In genomic region chr19:22263121-22263520, GRCh38 we compare ENCODE assay signal across 39 cellular contexts. TPM values are rescaled to one million over a fixed set of nuclear protein-coding genes. Genes with fewer than 3 reads are reported as not detected.
"Had no signal": no experiment of that assay in that cellular context is flagged by ENCODE, and none has a peak within 500 bp of the region (broad histone marks: within the 10 kb centered on the region; RNA-seq: fewer than 3 reads in every experiment).

No MANE protein-coding gene starts in this region.

- H3K27me3 ChIP-seq: adrenal gland, body of pancreas, brain microvascular endothelial cell, breast epithelium, cardiac muscle cell had no signal

- H3K9me3 ChIP-seq: adrenal gland, body of pancreas had no signal

- H3K27me3 Mint-ChIP-seq: activated B cell treated with CpG ODN at 0.5 μM for 24 hours; activated CD4-positive, alpha-beta memory T cell treated with anti-CD3 and anti-CD28 coated beads for 36 hours; activated CD4-positive, alpha-beta T cell treated with anti-CD3 and anti-CD28 coated beads, Interleukin-2, amount 10 ng/mL, durations not matched to agents 24 days and 14 days; activated CD8-positive, alpha-beta T cell treated with anti-CD3 and anti-CD28 coated beads for 36 hours; activated T-helper 17 cell treated with anti-CD3 and anti-CD28 coated beads, Interleukin-2, amount 50 U/mL, for 72 hours; central memory CD8-positive, alpha-beta T cell had no signal

- H3K27ac Mint-ChIP-seq: activated B cell treated with CpG ODN at 0.5 μM for 24 hours; activated CD4-positive, alpha-beta memory T cell treated with anti-CD3 and anti-CD28 coated beads for 36 hours; activated CD4-positive, alpha-beta T cell treated with anti-CD3 and anti-CD28 coated beads, Interleukin-2, amount 10 ng/mL, durations not matched to agents 24 days and 14 days; activated CD8-positive, alpha-beta T cell treated with anti-CD3 and anti-CD28 coated beads for 36 hours; activated naive CD4-positive, alpha-beta T cell treated with anti-CD3 and anti-CD28 coated beads for 36 hours; activated naive CD4-positive, alpha-beta T cell treated with anti-CD3 and anti-CD28 coated beads, Interleukin-2, amount 50 U/mL, for 72 hours; activated naive CD8-positive, alpha-beta T cell treated with anti-CD3 and anti-CD28 coated beads for 36 hours; activated T-cell treated with anti-CD3 and anti-CD28 coated beads, Interleukin-2, amount 50 U/mL, for 72 hours; activated T-helper 1 cell treated with anti-CD3 and anti-CD28 coated beads, Interleukin-12 subunit alpha, Interleukin-12 subunit beta, Interleukin-2, Interleukin-4 antibody, amounts not matched to agents 30 ng/mL and 10 ng/mL and 1 ng/mL, durations not matched to agents 14 hours and 24 hours and 36 hours; activated T-helper 17 cell treated with anti-CD3 and anti-CD28 coated beads, Interleukin-2, amount 50 U/mL, for 72 hours; T-helper 1 cell treated with Interleukin-12 subunit alpha and Interleukin-12 subunit beta and Interleukin-4 antibody, amounts not matched to agents 30 μg/mL and 1 μg/mL, for 36 hours; T-helper 2 cell treated with Interferon-gamma antibody and Interleukin-4, amounts not matched to agents 5 μg/mL and 100 μg/mL, for 36 hours had no signal

- H3K4me3 Mint-ChIP-seq: activated B cell treated with CpG ODN at 0.5 μM for 24 hours; activated CD4-positive, alpha-beta memory T cell treated with anti-CD3 and anti-CD28 coated beads for 36 hours; activated CD4-positive, alpha-beta T cell treated with anti-CD3 and anti-CD28 coated beads, Interleukin-2, amount 10 ng/mL, durations not matched to agents 24 days and 14 days; activated CD8-positive, alpha-beta T cell treated with anti-CD3 and anti-CD28 coated beads for 36 hours; activated naive CD4-positive, alpha-beta T cell treated with anti-CD3 and anti-CD28 coated beads for 36 hours; activated naive CD8-positive, alpha-beta T cell treated with anti-CD3 and anti-CD28 coated beads for 36 hours; activated T-cell treated with anti-CD3 and anti-CD28 coated beads, Interleukin-2, amount 50 U/mL, for 4 hours; activated T-cell treated with anti-CD3 and anti-CD28 coated beads, Interleukin-2, amount 50 U/mL, for 72 hours; activated T-helper 1 cell treated with anti-CD3 and anti-CD28 coated beads, Interleukin-12 subunit alpha, Interleukin-12 subunit beta, Interleukin-2, Interleukin-4 antibody, amounts not matched to agents 30 ng/mL and 10 ng/mL and 1 ng/mL, durations not matched to agents 14 hours and 24 hours and 36 hours; activated T-helper 17 cell treated with anti-CD3 and anti-CD28 coated beads, Interleukin-2, amount 50 U/mL, for 72 hours; central memory CD8-positive, alpha-beta T cell; T-helper 1 cell treated with Interleukin-12 subunit alpha and Interleukin-12 subunit beta and Interleukin-4 antibody, amounts not matched to agents 30 μg/mL and 1 μg/mL, for 36 hours; T-helper 2 cell treated with Interferon-gamma antibody and Interleukin-4, amounts not matched to agents 5 μg/mL and 100 μg/mL, for 36 hours had no signal

- DNase-seq: activated B cell treated with CpG ODN at 0.5 μM for 24 hours; activated CD4-positive, alpha-beta memory T cell treated with anti-CD3 and anti-CD28 coated beads for 36 hours; activated CD4-positive, alpha-beta T cell treated with anti-CD3 and anti-CD28 coated beads for 4 hours; activated CD4-positive, alpha-beta T cell treated with anti-CD3 and anti-CD28 coated beads, Interleukin-2, amount 10 ng/mL, durations not matched to agents 24 days and 14 days; activated CD4-positive, alpha-beta T cell treated with anti-CD3 and anti-CD28 coated beads, Interleukin-2, amount 50 U/mL, for 4 hours; activated CD4-positive, CD25-positive, alpha-beta regulatory T cell treated with anti-CD3 and anti-CD28 coated beads, Interleukin-2, amount 50 U/mL, for 72 hours; activated CD8-positive, alpha-beta memory T cell treated with anti-CD3 and anti-CD28 coated beads, Interleukin-2, amount 50 U/mL, for 4 hours; activated CD8-positive, alpha-beta T cell treated with anti-CD3 and anti-CD28 coated beads for 36 hours; activated effector memory CD4-positive, alpha-beta T cell treated with anti-CD3 and anti-CD28 coated beads, Interleukin-2, amount 50 U/mL, for 16 hours; activated gamma-delta T cell treated with Interleukin-2 at 50 U/mL for 16 hours; activated naive CD4-positive, alpha-beta T cell; activated naive CD4-positive, alpha-beta T cell treated with anti-CD3 and anti-CD28 coated beads for 36 hours; activated naive CD4-positive, alpha-beta T cell treated with anti-CD3 and anti-CD28 coated beads, Interleukin-2, amount 50 U/mL, for 16 hours; activated naive CD8-positive, alpha-beta T cell treated with anti-CD3 and anti-CD28 coated beads for 36 hours; activated T-cell treated with anti-CD3 and anti-CD28 coated beads for 4 hours; activated T-cell treated with anti-CD3 and anti-CD28 coated beads, Interleukin-2, amount 50 U/mL, for 1 hour; activated T-cell treated with anti-CD3 and anti-CD28 coated beads, Interleukin-2, amount 50 U/mL, for 4 hours; activated T-cell treated with anti-CD3 and anti-CD28 coated beads, Interleukin-2, amount 50 U/mL, for 72 hours; adrenal gland; amniotic stem cell; aorta; body of pancreas; brain microvascular endothelial cell; caudate nucleus; SW 1271; T-helper 1 cell; T-helper 2 cell; T-helper 9 cell had no signal

- H3K36me3 Mint-ChIP-seq: activated CD4-positive, alpha-beta memory T cell treated with anti-CD3 and anti-CD28 coated beads for 36 hours; activated naive CD8-positive, alpha-beta T cell treated with anti-CD3 and anti-CD28 coated beads for 36 hours had no signal

- H3K4me1 Mint-ChIP-seq: activated B cell treated with CpG ODN at 0.5 μM for 24 hours; activated CD4-positive, alpha-beta T cell treated with anti-CD3 and anti-CD28 coated beads, Interleukin-2, amount 10 ng/mL, durations not matched to agents 24 days and 14 days; activated naive CD8-positive, alpha-beta T cell treated with anti-CD3 and anti-CD28 coated beads for 36 hours; activated T-helper 17 cell treated with anti-CD3 and anti-CD28 coated beads, Interleukin-2, amount 50 U/mL, for 72 hours; central memory CD8-positive, alpha-beta T cell had no signal

- H3K27ac ChIP-seq: adrenal gland, body of pancreas, brain microvascular endothelial cell, breast epithelium, cardiac muscle cell, VCaP had no signal

- H3K4me3 ChIP-seq: adrenal gland, body of pancreas, breast epithelium, cardiac muscle cell had no signal

- ATAC-seq: activated CD8-positive, alpha-beta T cell treated with anti-CD3 and anti-CD28 coated beads for 36 hours; activated naive CD4-positive, alpha-beta T cell treated with anti-CD3 and anti-CD28 coated beads, Interleukin-2, amount 50 U/mL, for 72 hours; activated T-cell treated with anti-CD3 and anti-CD28 coated beads, Interleukin-2, amount 50 U/mL, for 4 hours; activated T-cell treated with anti-CD3 and anti-CD28 coated beads, Interleukin-2, amount 50 U/mL, for 72 hours; activated T-helper 17 cell treated with anti-CD3 and anti-CD28 coated beads, Interleukin-2, amount 50 U/mL, for 72 hours; body of pancreas had no signal

- H3K36me3 ChIP-seq: adrenal gland, brain microvascular endothelial cell, breast epithelium, cardiac muscle cell had no signal

- H3K4me1 ChIP-seq: adrenal gland, body of pancreas, breast epithelium had no signal

RNA-seq across cellular contexts. Expression of gene ZNF729, which starts 23.1 kb away (rescaled TPM):
- total RNA-seq: activated B cell treated with CpG ODN at 0.5 μM for 24 hours; activated CD4-positive, alpha-beta memory T cell treated with anti-CD3 and anti-CD28 coated beads for 36 hours; activated CD4-positive, alpha-beta T cell treated with anti-CD3 and anti-CD28 coated beads, Interleukin-2, amount 10 ng/mL, durations not matched to agents 24 days and 14 days; activated CD8-positive, alpha-beta memory T cell treated with anti-CD3 and anti-CD28 coated beads for 36 hours; activated CD8-positive, alpha-beta T cell treated with anti-CD3 and anti-CD28 coated beads for 36 hours; activated naive CD4-positive, alpha-beta T cell treated with anti-CD3 and anti-CD28 coated beads for 36 hours; activated naive CD4-positive, alpha-beta T cell treated with anti-CD3 and anti-CD28 coated beads, Interleukin-2, amount 50 U/mL, for 72 hours; activated naive CD8-positive, alpha-beta T cell treated with anti-CD3 and anti-CD28 coated beads for 36 hours; activated T-cell treated with anti-CD3 and anti-CD28 coated beads, Interleukin-2, amount 50 U/mL, for 4 hours; activated T-cell treated with anti-CD3 and anti-CD28 coated beads, Interleukin-2, amount 50 U/mL, for 72 hours; activated T-helper 1 cell treated with anti-CD3 and anti-CD28 coated beads, Interleukin-12 subunit alpha, Interleukin-12 subunit beta, Interleukin-2, Interleukin-4 antibody, amounts not matched to agents 30 ng/mL and 10 ng/mL and 1 ng/mL, durations not matched to agents 14 hours and 24 hours and 36 hours; activated T-helper 17 cell treated with anti-CD3 and anti-CD28 coated beads, Interleukin-2, amount 50 U/mL, for 72 hours; adrenal gland; aorta; astrocyte; body of pancreas; cardiac muscle cell had no signal
- polyA plus RNA-seq: adrenal gland, aorta, cardiac muscle cell had no signal
